ENCODE assay signal across 17 cellular contexts in genomic region chr1:73611681-73612080, GRCh38.
"Had no signal": no experiment of that assay in that cellular context is flagged by ENCODE, and none has a peak within 500 bp of the region (broad histone marks: within the 10 kb centered on the region; RNA-seq: fewer than 3 reads in every experiment).

No MANE protein-coding gene starts in this region.

- ATAC-seq: esophagus mucosa; gastrocnemius medialis; naive thymus-derived CD4-positive, alpha-beta T cell; right cardiac atrium had no signal

- DNase-seq: colonic mucosa; dermis blood vessel endothelial cell; effector CD4-positive, alpha-beta T cell; endodermal cell; gastrocnemius medialis; glutamatergic neuron; mammary epithelial cell; naive thymus-derived CD4-positive, alpha-beta T cell; nucleus accumbens; ovary; right cardiac atrium; small intestine; stimulated activated CD4-positive, alpha-beta T cell treated with anti-CD3 and anti-CD28 coated beads, Interleukin-12 subunit alpha, Interleukin-12 subunit beta, amount 100 ng/mL, for 4 hours; stimulated activated naive CD4-positive, alpha-beta T cell; trophoblast cell had no signal

- H3K27ac ChIP-seq: colonic mucosa, gastrocnemius medialis, ovary had no signal

- H3K27ac Mint-ChIP-seq: endodermal cell; naive thymus-derived CD4-positive, alpha-beta T cell had no signal

- H3K4me3 Mint-ChIP-seq: endodermal cell; naive thymus-derived CD4-positive, alpha-beta T cell had no signal

- H3K36me3 ChIP-seq: colonic mucosa, gastrocnemius medialis, ovary had no signal

- FAIRE-seq: endothelial cell of umbilical vein, small intestine had no signal

- H3K4me3 ChIP-seq: colonic mucosa, gastrocnemius medialis, ovary had no signal

- H3K4me1 ChIP-seq: colonic mucosa, gastrocnemius medialis had no signal

- H3K27me3 Mint-ChIP-seq: naive thymus-derived CD4-positive, alpha-beta T cell had no signal

- H3K4me1 Mint-ChIP-seq: naive thymus-derived CD4-positive, alpha-beta T cell had no signal

- H3K9me3 Mint-ChIP-seq: endodermal cell had no signal

- H3K9me3 ChIP-seq: colonic mucosa, gastrocnemius medialis, ovary had no signal

- H3K27me3 ChIP-seq: colonic mucosa, gastrocnemius medialis, ovary had no signal

- H3K36me3 Mint-ChIP-seq: naive thymus-derived CD4-positive, alpha-beta T cell had no signal
